10 cellular contexts compared by ENCODE assay signal in the genomic region with DNA sequence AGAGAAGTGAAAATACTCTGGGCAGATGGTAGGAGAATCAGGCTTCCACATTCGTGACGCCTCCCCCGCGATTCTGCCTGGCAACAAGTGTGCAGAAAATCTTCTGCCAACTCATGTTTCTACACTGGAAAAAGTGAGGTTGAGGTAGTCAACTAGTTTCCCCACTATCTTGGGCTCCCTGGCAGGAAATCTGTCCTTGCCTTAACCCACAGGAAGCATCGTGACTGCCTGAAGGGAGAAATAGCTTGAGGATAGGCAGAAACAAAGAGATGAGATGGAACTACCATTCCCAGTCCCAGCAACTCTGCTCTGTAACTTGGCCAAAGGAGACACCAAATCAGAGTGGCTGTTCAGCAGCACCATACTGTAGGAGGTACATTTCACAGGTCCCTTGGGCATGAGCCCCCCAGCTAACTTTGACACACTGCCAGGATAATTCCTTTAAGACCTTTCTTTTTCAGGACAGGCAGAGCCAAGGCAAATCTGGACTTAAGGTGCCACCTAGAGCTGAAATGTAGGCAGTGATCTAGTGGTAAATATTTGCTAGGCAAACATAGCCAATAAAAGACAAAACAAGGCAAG.
A peak's percentile ranks its signal among the peaks of the same experiment; 100 is the strongest.
DNase-seq lines count a peak whose midpoint lies in the region; ATAC-seq and TF ChIP-seq lines count a peak whose summit lies in the region.
"Had no signal": no experiment of that assay in that cellular context is flagged by ENCODE, and none has a peak within 500 bp of the region (broad histone marks: within the 10 kb centered on the region; RNA-seq: fewer than 3 reads in every experiment).

No MANE protein-coding gene starts in this region.

- H3K9me3 Mint-ChIP-seq in chondrocyte (ENCODE audit: low read depth) (peaks cover 15% of the 10 kb centered on the region), nephron progenitor cell (peaks cover 19% of the 10 kb centered on the region)
- H3K9me3 Mint-ChIP-seq: activated naive CD8-positive, alpha-beta T cell treated with anti-CD3 and anti-CD28 coated beads, Interleukin-2, amount 10 ng/mL, durations not matched to agents 7 days and 5 days had no signal

- DNase-seq in Daoy (ENCODE audit: low read depth) (peak; percentile 15), chondrocyte (ENCODE audit: low spot score) (no peak), mucosa of gallbladder (ENCODE audit: low spot score) (peak; percentile 16), nephron progenitor cell (no peak)
- DNase-seq: activated naive CD8-positive, alpha-beta T cell treated with anti-CD3 and anti-CD28 coated beads, Interleukin-2, amount 10 ng/mL, durations not matched to agents 7 days and 5 days; NCI-H2227 treated with DMSO at 0.1 percent for 48 hours had no signal

- H3K36me3 Mint-ChIP-seq in chondrocyte (ENCODE audit: low read depth), result peaks cover 12% of the 10 kb centered on the region
- peaks cover 7% of the 10 kb centered on the region for H3K36me3 Mint-ChIP-seq in nephron progenitor cell (ENCODE audit: low read depth)
- H3K36me3 Mint-ChIP-seq: activated naive CD8-positive, alpha-beta T cell treated with anti-CD3 and anti-CD28 coated beads, Interleukin-2, amount 10 ng/mL, durations not matched to agents 7 days and 5 days had no signal

- H3K27me3 Mint-ChIP-seq in chondrocyte (ENCODE audit: low read depth) (peaks cover 7% of the 10 kb centered on the region), nephron progenitor cell (ENCODE audit: low read depth, poor library complexity) (peaks cover 3% of the 10 kb centered on the region)

- ATAC-seq in GM19463 (IDR thresholded peaks at IDR 0.05; ENCODE audit: unreplicated experiment) (no peak), GM21528 (IDR thresholded peaks at IDR 0.05; ENCODE audit: low FRiP score, unreplicated experiment) (no peak), HG03469 (IDR thresholded peaks at IDR 0.05; ENCODE audit: unreplicated experiment) (no peak)

- no peaks in the 10 kb centered on the region for H3K79me2 ChIP-seq in Loucy (ENCODE audit: insufficient read depth, low read length)

- peaks cover 23% of the 10 kb centered on the region for H3K4me1 Mint-ChIP-seq in chondrocyte (ENCODE audit: low read depth)
- H3K4me1 Mint-ChIP-seq in nephron progenitor cell, result peaks cover 7% of the 10 kb centered on the region

- H3K9ac ChIP-seq in Loucy (ENCODE audit: low read depth, low read length, poor library complexity, severe bottlenecking), result no peak overlapping the region

- H3F3A ChIP-seq in Loucy (ENCODE audit: low read depth), result no peaks in the 10 kb centered on the region

- no peak overlapping the region for H3K4me2 ChIP-seq in Loucy (ENCODE audit: low read depth, low read length, poor library complexity, severe bottlenecking)

- no peaks in the 10 kb centered on the region for H3K9me2 ChIP-seq in Loucy (replicated peaks; ENCODE audit: low read depth, low read length)

- H3K36me3 ChIP-seq in Loucy (ENCODE audit: insufficient read depth, low read length), result no peaks in the 10 kb centered on the region

- H3K4me1 ChIP-seq in Loucy (ENCODE audit: insufficient read depth, low read length, poor library complexity, severe bottlenecking), result no peaks in the 10 kb centered on the region

- H3K27me3 ChIP-seq in Loucy (ENCODE audit: insufficient read depth, low read length, poor library complexity, severe bottlenecking), result no peaks in the 10 kb centered on the region

- TF ChIP-seq CTCF in Loucy (conservative IDR thresholded peaks at IDR 0.05; ENCODE audit: low read length), result peak; percentile 51
- TF ChIP-seq CTCF in chondrocyte (IDR thresholded peaks at IDR 0.05), result peak; percentile 49
- no peak for TF ChIP-seq CTCF in nephron progenitor cell (IDR thresholded peaks at IDR 0.05)

- H3K4me3 Mint-ChIP-seq in chondrocyte (ENCODE audit: unreplicated experiment) (no peak overlapping the region), nephron progenitor cell (no peak overlapping the region)
- H3K4me3 Mint-ChIP-seq: activated naive CD8-positive, alpha-beta T cell treated with anti-CD3 and anti-CD28 coated beads, Interleukin-2, amount 10 ng/mL, durations not matched to agents 7 days and 5 days had no signal

- no peaks in the 10 kb centered on the region for H4K20me1 ChIP-seq in Loucy (ENCODE audit: insufficient read depth, low read length, poor library complexity, severe bottlenecking)

- no peaks in the 10 kb centered on the region for H3K9me3 ChIP-seq in Loucy (ENCODE audit: insufficient read depth, low read depth, low read length)

- H2AFZ ChIP-seq in Loucy (ENCODE audit: low read length), result peak overlapping the region; percentile 57; the same call in 1 of the 2 replicates

- no peak overlapping the region for H3K4me3 ChIP-seq in Loucy (ENCODE audit: low read length, poor library complexity, severe bottlenecking)

- no peak overlapping the region for H3K27ac Mint-ChIP-seq in chondrocyte (ENCODE audit: unreplicated experiment)
- no peak overlapping the region for H3K27ac Mint-ChIP-seq in nephron progenitor cell
- H3K27ac Mint-ChIP-seq: activated naive CD8-positive, alpha-beta T cell treated with anti-CD3 and anti-CD28 coated beads, Interleukin-2, amount 10 ng/mL, durations not matched to agents 7 days and 5 days had no signal

Comparison
In these comparisons a context has a peak if more than half of its experiments do, and no peak if none do; other contexts are left out.
1. DNase-seq: peak in Daoy (single experiment) and mucosa of gallbladder (single experiment); none in chondrocyte (single experiment) and nephron progenitor cell (single experiment).